Comparison of ENCODE assay signal across 24 cellular contexts in genomic region chr17:63817736-63818385, GRCh38. TPM values are rescaled to one million over a fixed set of nuclear protein-coding genes. Genes with fewer than 3 reads are reported as not detected.
DNase-seq lines count a peak whose midpoint lies in the region; FAIRE-seq and TF ChIP-seq lines count a peak whose summit lies in the region.
"Had no signal": no experiment of that assay in that cellular context is flagged by ENCODE, and none has a peak within 500 bp of the region (broad histone marks: within the 10 kb centered on the region; RNA-seq: fewer than 3 reads in every experiment).

No MANE protein-coding gene starts in this region.

- no peak for FAIRE-seq in GM12891 (lab: Jason Lieb, UNC)
- FAIRE-seq: GM18507, H54, keratinocyte had no signal

- H2BK15ac ChIP-seq in mesenchymal stem cell (ENCODE audit: low read depth, poor library complexity, severe bottlenecking) = no peak overlapping the region

- H3K4me2 ChIP-seq in mesenchymal stem cell (ENCODE audit: low read length, poor library complexity, severe bottlenecking) = no peak overlapping the region
- H3K4me2 ChIP-seq: hepatocyte, smooth muscle cell had no signal

- peaks cover 84% of the 10 kb centered on the region for H3K36me3 Mint-ChIP-seq in activated CD4-positive, alpha-beta T cell treated with anti-CD3 and anti-CD28 coated beads, Interleukin-2, amount 10 ng/mL, durations not matched to agents 24 days and 14 days (ENCODE audit: low read depth)
- H3K36me3 Mint-ChIP-seq in activated CD4-positive, alpha-beta memory T cell treated with anti-CD3 and anti-CD28 coated beads for 36 hours = peaks cover 58% of the 10 kb centered on the region

- no peak overlapping the region for H4K8ac ChIP-seq in mesenchymal stem cell (ENCODE audit: low read length)

- POLR2A ChIA-PET in activated CD4-positive, alpha-beta memory T cell treated with anti-CD3 and anti-CD28 coated beads for 36 hours (lab: Charles Lee) = interaction anchor here (1.2 to 1.7 kb wide), 2 partner anchors 11 to 18 kb away, joined by 3 to 4 read pairs; no protein-coding TSS in a partner anchor

- H2AFZ ChIP-seq in mesenchymal stem cell (ENCODE audit: low read depth, low read length) = no peak overlapping the region
- H2AFZ ChIP-seq: hepatocyte had no signal

- H3K27me3 Mint-ChIP-seq in activated CD4-positive, alpha-beta T cell treated with anti-CD3 and anti-CD28 coated beads, Interleukin-2, amount 10 ng/mL, durations not matched to agents 24 days and 14 days = no peaks in the 10 kb centered on the region
- H3K27me3 Mint-ChIP-seq in activated CD4-positive, alpha-beta memory T cell treated with anti-CD3 and anti-CD28 coated beads for 36 hours = no peaks in the 10 kb centered on the region
- H3K27me3 Mint-ChIP-seq: activated B cell treated with CpG ODN at 0.5 μM for 24 hours; CD4-positive, CD25-positive, alpha-beta regulatory T cell; memory B cell had no signal

- WGBS in mesenchymal stem cell = 98% methylated on average over 27 of the region's 27 CpGs

- peaks cover 11% of the 10 kb centered on the region for H3K4me1 ChIP-seq in mesenchymal stem cell (ENCODE audit: control insufficient read depth, insufficient read depth, low read depth, low read length)
- H3K4me1 ChIP-seq: colonic mucosa, thyroid gland had no signal

- CTCF ChIA-PET in activated CD4-positive, alpha-beta memory T cell treated with anti-CD3 and anti-CD28 coated beads for 36 hours (lab: Charles Lee) = interaction anchor here (1.1 kb wide), 1 partner anchor 120 kb away, joined by 3 read pairs; no protein-coding TSS in a partner anchor

- TF ChIP-seq POLR2A in GM12891 (IDR thresholded peaks at IDR 0.05; ENCODE audit: low read depth, low read length) = peak; percentile 28; the same call in 1 of the 2 replicates

- no peak overlapping the region for H3K4me3 Mint-ChIP-seq in activated CD4-positive, alpha-beta T cell treated with anti-CD3 and anti-CD28 coated beads, Interleukin-2, amount 10 ng/mL, durations not matched to agents 24 days and 14 days
- no peak overlapping the region for H3K4me3 Mint-ChIP-seq in activated CD4-positive, alpha-beta memory T cell treated with anti-CD3 and anti-CD28 coated beads for 36 hours
- H3K4me3 Mint-ChIP-seq: activated B cell treated with CpG ODN at 0.5 μM for 24 hours; CD4-positive, CD25-positive, alpha-beta regulatory T cell; memory B cell had no signal

- H3K79me1 ChIP-seq in mesenchymal stem cell (replicated peaks; ENCODE audit: low read length, poor library complexity, severe bottlenecking) = peaks cover 22% of the 10 kb centered on the region

- H2BK120ac ChIP-seq in mesenchymal stem cell (ENCODE audit: low read depth, low read length) = no peak overlapping the region

- no peaks in the 10 kb centered on the region for H3K27me3 ChIP-seq in mesenchymal stem cell (ENCODE audit: control insufficient read depth in 1 of 2, insufficient read depth in 1 of 2, low read length in 2 of 2)
- H3K27me3 ChIP-seq: colonic mucosa, hepatocyte, thyroid gland had no signal

- no peak overlapping the region for H2BK12ac ChIP-seq in mesenchymal stem cell (ENCODE audit: low read length in 2 of 2)

- peaks cover 56 to 100% of the 10 kb centered on the region in 2 experiments for H3K36me3 ChIP-seq in mesenchymal stem cell (ENCODE audit: control insufficient read depth in 1 of 2, insufficient read depth in 2 of 2, low read depth in 1 of 2, low read length in 2 of 2)

- H3K4me1 Mint-ChIP-seq in activated CD4-positive, alpha-beta T cell treated with anti-CD3 and anti-CD28 coated beads, Interleukin-2, amount 10 ng/mL, durations not matched to agents 24 days and 14 days = peaks cover 14% of the 10 kb centered on the region
- H3K4me1 Mint-ChIP-seq in activated CD4-positive, alpha-beta memory T cell treated with anti-CD3 and anti-CD28 coated beads for 36 hours (ENCODE audit: low read depth) = peaks cover 9% of the 10 kb centered on the region

- no peak overlapping the region for H3K23ac ChIP-seq in mesenchymal stem cell (ENCODE audit: low read length in 2 of 2)

- no peak overlapping the region for H4K91ac ChIP-seq in mesenchymal stem cell (ENCODE audit: low read length)

- no peak overlapping the region for H3K14ac ChIP-seq in mesenchymal stem cell (ENCODE audit: low read length in 2 of 2)

- DNase-seq in activated CD4-positive, alpha-beta T cell treated with anti-CD3 and anti-CD28 coated beads, Interleukin-2, amount 10 ng/mL, durations not matched to agents 24 days and 14 days = no peak
- DNase-seq in activated CD4-positive, alpha-beta T cell treated with anti-CD3 and anti-CD28 coated beads, Interleukin-2, amount 50 U/mL, for 48 hours = no peak
- DNase-seq in GM12891 (ENCODE audit: insufficient read length, low spot score) (no peak), mesenchymal stem cell (no peak), GOT3 (lab: John Stamatoyannopoulos, UW) (no peak), activated T-cell treated with anti-CD3 and anti-CD28 coated beads for 4 hours (no peak), NCI-H1092 treated with DMSO at 0.1 percent for 48 hours (lab: John Stamatoyannopoulos, UW) (no peak)
- no peak for DNase-seq in activated CD4-positive, alpha-beta memory T cell treated with anti-CD3 and anti-CD28 coated beads for 36 hours
- DNase-seq: activated B cell treated with CpG ODN at 0.5 μM for 24 hours; CD4-positive, CD25-positive, alpha-beta regulatory T cell; colonic mucosa; DMS79; KG1; NCI-H1092; NCI-H2081; NCI-H510A treated with DMSO at 0.1 percent for 48 hours; SHP77 treated with DMSO at 0.1 percent for 48 hours; thyroid gland had no signal

- H3K27ac Mint-ChIP-seq in activated CD4-positive, alpha-beta T cell treated with anti-CD3 and anti-CD28 coated beads, Interleukin-2, amount 10 ng/mL, durations not matched to agents 24 days and 14 days = peak overlapping the region; percentile 3
- H3K27ac Mint-ChIP-seq in activated CD4-positive, alpha-beta memory T cell treated with anti-CD3 and anti-CD28 coated beads for 36 hours = peak overlapping the region; percentile 2
- H3K27ac Mint-ChIP-seq: activated B cell treated with CpG ODN at 0.5 μM for 24 hours had no signal

- H3K4ac ChIP-seq in mesenchymal stem cell (ENCODE audit: low read depth in 1 of 2, low read length in 2 of 2) = no peak overlapping the region

- no peaks in the 10 kb centered on the region for H3K9me3 Mint-ChIP-seq in activated CD4-positive, alpha-beta T cell treated with anti-CD3 and anti-CD28 coated beads, Interleukin-2, amount 10 ng/mL, durations not matched to agents 24 days and 14 days
- H3K9me3 Mint-ChIP-seq in activated CD4-positive, alpha-beta memory T cell treated with anti-CD3 and anti-CD28 coated beads for 36 hours = no peaks in the 10 kb centered on the region
- H3K9me3 Mint-ChIP-seq: activated B cell treated with CpG ODN at 0.5 μM for 24 hours; CD4-positive, CD25-positive, alpha-beta regulatory T cell; memory B cell had no signal

- no peak overlapping the region for H3K18ac ChIP-seq in mesenchymal stem cell (ENCODE audit: low read depth in 1 of 2, low read length in 2 of 2)

- no peaks in the 10 kb centered on the region for H3K9me3 ChIP-seq in mesenchymal stem cell (ENCODE audit: control insufficient read depth, low read length)
- H3K9me3 ChIP-seq: colonic mucosa, thyroid gland had no signal

- no peak overlapping the region for H3K4me3 ChIP-seq in mesenchymal stem cell (ENCODE audit: insufficient read depth in 1 of 2, low read depth in 1 of 2, low read length in 2 of 2)
- H3K4me3 ChIP-seq: colonic mucosa, hepatocyte, smooth muscle cell, thyroid gland had no signal

- no peak overlapping the region for H2BK5ac ChIP-seq in mesenchymal stem cell (ENCODE audit: low read depth, low read length, poor library complexity, severe bottlenecking)

- H3K9ac ChIP-seq in mesenchymal stem cell (ENCODE audit: low read length) = no peak overlapping the region

- H2AK5ac ChIP-seq in mesenchymal stem cell (ENCODE audit: low read length, severe bottlenecking) = no peak overlapping the region

- intact Hi-C loops in activated CD4-positive, alpha-beta T cell treated with anti-CD3 and anti-CD28 coated beads, Interleukin-2, amount 10 ng/mL, durations not matched to agents 24 days and 14 days (cut with micrococcal nuclease) = no loop called here
- intact Hi-C loops in activated CD4-positive, alpha-beta memory T cell treated with anti-CD3 and anti-CD28 coated beads for 36 hours (cut with micrococcal nuclease) = no loop called here

- H3K27ac ChIP-seq in mesenchymal stem cell (ENCODE audit: low read length, poor library complexity, severe bottlenecking) = peak overlapping the region; percentile 71
- H3K27ac ChIP-seq: colonic mucosa, hepatocyte, thyroid gland had no signal

RNA-seq across cellular contexts. Expression of gene PSMC5, which starts 9.4 kb away (rescaled TPM):
- total RNA-seq in activated CD4-positive, alpha-beta T cell treated with anti-CD3 and anti-CD28 coated beads, Interleukin-2, amount 10 ng/mL, durations not matched to agents 24 days and 14 days = 189 and 199 TPM in 2 replicates
- polyA plus RNA-seq in GM12891 (2012; ENCODE audit: low read depth, missing spikeins) = 125 TPM
- 100 to 1,000 TPM; 165 to 171 TPM for total RNA-seq in activated CD4-positive, alpha-beta memory T cell treated with anti-CD3 and anti-CD28 coated beads for 36 hours
- 84.6 TPM for polyA plus RNA-seq in mesenchymal stem cell (2013, experiment 1 of 2)
- polyA plus RNA-seq in mesenchymal stem cell (2013, experiment 2 of 2) = 82.9 TPM

RNA-seq across cellular contexts. Expression of gene FTSJ3, which starts 9.6 kb away (rescaled TPM):
- total RNA-seq in activated CD4-positive, alpha-beta T cell treated with anti-CD3 and anti-CD28 coated beads, Interleukin-2, amount 10 ng/mL, durations not matched to agents 24 days and 14 days = 99.6 and 100 TPM in 2 replicates
- polyA plus RNA-seq in GM12891 (2012; ENCODE audit: low read depth, missing spikeins) = 27.1 TPM
- total RNA-seq in activated CD4-positive, alpha-beta memory T cell treated with anti-CD3 and anti-CD28 coated beads for 36 hours = 10 to 100 TPM; 41.5 to 42.8 TPM
- 27.8 TPM for polyA plus RNA-seq in mesenchymal stem cell (2013, experiment 1 of 2)
- polyA plus RNA-seq in mesenchymal stem cell (2013, experiment 2 of 2) = 28.3 TPM

RNA-seq across cellular contexts. Expression of gene SMARCD2, which starts 24.6 kb away (rescaled TPM):
- 120 and 121 TPM in 2 replicates for total RNA-seq in activated CD4-positive, alpha-beta T cell treated with anti-CD3 and anti-CD28 coated beads, Interleukin-2, amount 10 ng/mL, durations not matched to agents 24 days and 14 days
- 56.0 TPM for polyA plus RNA-seq in GM12891 (2012; ENCODE audit: low read depth, missing spikeins)
- 100 to 1,000 TPM; 109 to 111 TPM for total RNA-seq in activated CD4-positive, alpha-beta memory T cell treated with anti-CD3 and anti-CD28 coated beads for 36 hours
- 28.6 TPM for polyA plus RNA-seq in mesenchymal stem cell (2013, experiment 1 of 2)
- 27.5 TPM for polyA plus RNA-seq in mesenchymal stem cell (2013, experiment 2 of 2)

RNA-seq across cellular contexts. Expression of gene DDX42, which starts 43.9 kb away (rescaled TPM):
- total RNA-seq in activated CD4-positive, alpha-beta T cell treated with anti-CD3 and anti-CD28 coated beads, Interleukin-2, amount 10 ng/mL, durations not matched to agents 24 days and 14 days = 145 and 146 TPM in 2 replicates
- polyA plus RNA-seq in GM12891 (2012; ENCODE audit: low read depth, missing spikeins) = 60.3 TPM
- 100 to 1,000 TPM; 103 to 106 TPM for total RNA-seq in activated CD4-positive, alpha-beta memory T cell treated with anti-CD3 and anti-CD28 coated beads for 36 hours
- 61.0 TPM for polyA plus RNA-seq in mesenchymal stem cell (2013, experiment 1 of 2)
- 61.2 TPM for polyA plus RNA-seq in mesenchymal stem cell (2013, experiment 2 of 2)

RNA-seq across cellular contexts. Expression of gene CCDC47, which starts 44.5 kb away (rescaled TPM):
- total RNA-seq in activated CD4-positive, alpha-beta T cell treated with anti-CD3 and anti-CD28 coated beads, Interleukin-2, amount 10 ng/mL, durations not matched to agents 24 days and 14 days = 81.8 and 82.9 TPM in 2 replicates
- polyA plus RNA-seq in GM12891 (2012; ENCODE audit: low read depth, missing spikeins) = 48.3 TPM
- total RNA-seq in activated CD4-positive, alpha-beta memory T cell treated with anti-CD3 and anti-CD28 coated beads for 36 hours = 10 to 100 TPM; 57.6 to 60.5 TPM
- 53.9 TPM for polyA plus RNA-seq in mesenchymal stem cell (2013, experiment 1 of 2)
- polyA plus RNA-seq in mesenchymal stem cell (2013, experiment 2 of 2) = 54.6 TPM
